19 cellular contexts compared by ENCODE assay signal in genomic region chr2:23556929-23557328, GRCh38.
DNase-seq lines count a peak whose midpoint lies in the region; TF ChIP-seq lines count a peak whose summit lies in the region.
"Had no signal": no experiment of that assay in that cellular context is flagged by ENCODE, and none has a peak within 500 bp of the region (broad histone marks: within the 10 kb centered on the region; RNA-seq: fewer than 3 reads in every experiment).

No MANE protein-coding gene starts in this region.

- H3K36me3 ChIP-seq in sigmoid colon: no peaks in the 10 kb centered on the region
- no peaks in the 10 kb centered on the region for H3K36me3 ChIP-seq in neural progenitor cell
- H3K36me3 ChIP-seq in Caco-2 (ENCODE audit: control insufficient read depth, insufficient read depth, low read length): no peaks in the 10 kb centered on the region
- H3K36me3 ChIP-seq: left lung had no signal

- TF ChIP-seq CTCF in sigmoid colon (IDR thresholded peaks at IDR 0.05) (no peak), neural progenitor cell (IDR thresholded peaks at IDR 0.05) (no peak), Caco-2 (IDR thresholded peaks at IDR 0.05; ENCODE audit: insufficient read depth in 1 of 2, low read depth in 1 of 2, low read length in 1 of 2, severe bottlenecking in 1 of 2, unreplicated experiment in 1 of 2) (no peak)

- WGBS in sigmoid colon, 2 donors: 61 to 78% methylated on average over 9 of the region's 9 CpGs

- H3K4me1 ChIP-seq in sigmoid colon (peaks cover 0 to 43% (median 28%) of the 10 kb centered on the region in 4 donors), neural progenitor cell (no peaks in the 10 kb centered on the region), Caco-2 (no peaks in the 10 kb centered on the region)
- H3K4me1 ChIP-seq: left lung, SJCRH30 had no signal

- H4K20me1 ChIP-seq in neural progenitor cell (ENCODE audit: low read depth): no peaks in the 10 kb centered on the region

- TF ChIP-seq POLR2A in sigmoid colon (IDR thresholded peaks at IDR 0.05): no peak

- H3K27ac ChIP-seq in sigmoid colon: peak overlapping the region in 3 of 4 donors; percentile 27 to 54 (median 49)
- no peak overlapping the region for H3K27ac ChIP-seq in neural progenitor cell
- H3K27ac ChIP-seq: left lung, SJCRH30 had no signal

- intact Hi-C loops in sigmoid colon (cut with DNase I) (no loop called here), Caco-2 (cut with micrococcal nuclease; ENCODE audit: unreplicated experiment) (no loop called here)

- H3K27me3 ChIP-seq in sigmoid colon (no peaks in the 10 kb centered on the region), neural progenitor cell (no peaks in the 10 kb centered on the region), Caco-2 (replicated peaks; ENCODE audit: control insufficient read depth, insufficient read depth, low read length) (no peaks in the 10 kb centered on the region; the same call in 1 of the 2 replicates)
- H3K27me3 ChIP-seq: left lung, SJCRH30 had no signal

- DNase-seq in NCI-H1417 (lab: John Stamatoyannopoulos, UW) (peak in 2 of 3 experiments; percentile 20 to 58), NCI-H1417 treated with DMSO at 0.1 percent for 48 hours (lab: John Stamatoyannopoulos, UW) (no peak), NCI-H128 (lab: John Stamatoyannopoulos, UW; ENCODE audit: unreplicated experiment) (peak; percentile 44), NCI-H774 (lab: John Stamatoyannopoulos, UW) (peak; percentile 25), sigmoid colon (no peak), neural progenitor cell (ENCODE audit: low spot score) (no peak), Caco-2 (no peak), HEK293T (ENCODE audit: extremely low spot score) (no peak)
- DNase-seq: 8988T; activated CD4-positive, alpha-beta T cell treated with anti-CD3 and anti-CD28 coated beads, Interleukin-2, amount 10 ng/mL, durations not matched to agents 24 days and 14 days; activated CD8-positive, alpha-beta memory T cell treated with anti-CD3 and anti-CD28 coated beads, Interleukin-2, amount 50 U/mL, for 48 hours; activated effector memory CD4-positive, alpha-beta T cell treated with anti-CD3 and anti-CD28 coated beads, Interleukin-2, amount 50 U/mL, for 16 hours; head of caudate nucleus; left lung; NCI-H1694 treated with DMSO at 0.1 percent for 48 hours; OCI-M1; SJCRH30 had no signal

- H3K4me3 ChIP-seq in sigmoid colon (no peak overlapping the region), neural progenitor cell (no peak overlapping the region), Caco-2 (ENCODE audit: low read depth, low read length) (no peak overlapping the region)
- H3K4me3 ChIP-seq: left lung, SJCRH30 had no signal

- POLR2A ChIA-PET in Caco-2 (lab: Charles Lee): no interaction called here
- POLR2A ChIA-PET in HEK293T (lab: Yijun Ruan, JAX): no interaction called here

- TF ChIP-seq EP300 in sigmoid colon (IDR thresholded peaks at IDR 0.05): no peak

- H3K9me3 Mint-ChIP-seq in neural progenitor cell: no peaks in the 10 kb centered on the region
- H3K9me3 Mint-ChIP-seq in Caco-2 (ENCODE audit: unreplicated experiment): no peaks in the 10 kb centered on the region
- H3K9me3 Mint-ChIP-seq: activated CD4-positive, alpha-beta T cell treated with anti-CD3 and anti-CD28 coated beads, Interleukin-2, amount 10 ng/mL, durations not matched to agents 24 days and 14 days; dendritic cell treated with granulocyte-macrophage colony-stimulating factor and Interleukin-4, amounts not matched to agents 40 ng/mL and 50 ng/mL, for 4 days; T-helper 1 cell treated with Interleukin-12 subunit alpha and Interleukin-12 subunit beta and Interleukin-4 antibody, amounts not matched to agents 30 μg/mL and 1 μg/mL, for 36 hours had no signal

- no peak overlapping the region for H3K4me2 ChIP-seq in neural progenitor cell

- H3F3A ChIP-seq in neural progenitor cell (ENCODE audit: low read depth): no peaks in the 10 kb centered on the region

- no TSS peak for BruUV-seq in Caco-2 (replicated peaks; lab: Mats Ljungman, UMichigan)

- no peak overlapping the region for H3K9ac ChIP-seq in neural progenitor cell

- no peak overlapping the region for H3K4me3 Mint-ChIP-seq in neural progenitor cell
- H3K4me3 Mint-ChIP-seq in Caco-2 (ENCODE audit: unreplicated experiment): no peak overlapping the region
- H3K4me3 Mint-ChIP-seq: activated CD4-positive, alpha-beta T cell treated with anti-CD3 and anti-CD28 coated beads, Interleukin-2, amount 10 ng/mL, durations not matched to agents 24 days and 14 days; dendritic cell treated with granulocyte-macrophage colony-stimulating factor and Interleukin-4, amounts not matched to agents 40 ng/mL and 50 ng/mL, for 4 days; T-helper 1 cell treated with Interleukin-12 subunit alpha and Interleukin-12 subunit beta and Interleukin-4 antibody, amounts not matched to agents 30 μg/mL and 1 μg/mL, for 36 hours had no signal

- H3K27ac Mint-ChIP-seq in neural progenitor cell (no peak overlapping the region), Caco-2 (ENCODE audit: unreplicated experiment) (no peak overlapping the region)
- H3K27ac Mint-ChIP-seq: activated CD4-positive, alpha-beta T cell treated with anti-CD3 and anti-CD28 coated beads, Interleukin-2, amount 10 ng/mL, durations not matched to agents 24 days and 14 days; dendritic cell treated with granulocyte-macrophage colony-stimulating factor and Interleukin-4, amounts not matched to agents 40 ng/mL and 50 ng/mL, for 4 days; T-helper 1 cell treated with Interleukin-12 subunit alpha and Interleukin-12 subunit beta and Interleukin-4 antibody, amounts not matched to agents 30 μg/mL and 1 μg/mL, for 36 hours had no signal

- H3K27me3 Mint-ChIP-seq in neural progenitor cell (ENCODE audit: insufficient read depth, low read depth) (peaks cover 3% of the 10 kb centered on the region), Caco-2 (ENCODE audit: insufficient read depth, unreplicated experiment) (peaks cover 11% of the 10 kb centered on the region)
- H3K27me3 Mint-ChIP-seq: activated CD4-positive, alpha-beta T cell treated with anti-CD3 and anti-CD28 coated beads, Interleukin-2, amount 10 ng/mL, durations not matched to agents 24 days and 14 days had no signal

- H3K9me3 ChIP-seq in sigmoid colon (no peaks in the 10 kb centered on the region), neural progenitor cell (ENCODE audit: low read depth) (no peaks in the 10 kb centered on the region), Caco-2 (no peaks in the 10 kb centered on the region)
- H3K9me3 ChIP-seq: left lung, SJCRH30 had no signal

- H3K79me2 ChIP-seq in neural progenitor cell (ENCODE audit: low read depth): no peaks in the 10 kb centered on the region

- H3K4me1 Mint-ChIP-seq in neural progenitor cell (peaks cover 28% of the 10 kb centered on the region), Caco-2 (ENCODE audit: low read depth, unreplicated experiment) (no peaks in the 10 kb centered on the region)

- peaks cover 2% of the 10 kb centered on the region for H3K36me3 Mint-ChIP-seq in neural progenitor cell
- H3K36me3 Mint-ChIP-seq in Caco-2 (ENCODE audit: insufficient read depth, unreplicated experiment): no peaks in the 10 kb centered on the region

- no peak overlapping the region for H2AFZ ChIP-seq in neural progenitor cell (replicated peaks)

- CTCF ChIA-PET in Caco-2 (lab: Charles Lee): interaction anchor here (0.6 kb wide), 1 partner anchor 680 kb away, joined by 4 read pairs; no protein-coding TSS in a partner anchor
- CTCF ChIA-PET in HEK293T (lab: Yijun Ruan, JAX): no interaction called here

TF ChIP-seq in HEK293T, 16 proteins besides CTCF, POLR2A, EP300 and RAD21:
- TF ChIP-seq HDGF (IDR thresholded peaks at IDR 0.05; ENCODE audit: borderline replicate concordance) (no peak), SUZ12 (IDR thresholded peaks at IDR 0.05) (no peak), ZNF384 (IDR thresholded peaks at IDR 0.05) (no peak), PKNOX1 (IDR thresholded peaks at IDR 0.05) (no peak), FOXM1 (IDR thresholded peaks at IDR 0.05; ENCODE audit: borderline replicate concordance) (no peak)

Comparison
In these comparisons a context has a peak if more than half of its experiments do, and no peak if none do; other contexts are left out.
1. DNase-seq: peak in NCI-H1417 (2 of 3), NCI-H128 (single experiment) and NCI-H774 (single experiment); none in NCI-H1417 treated with DMSO at 0.1 percent for 48 hours (single experiment), sigmoid colon (single experiment), neural progenitor cell (single experiment), Caco-2 (0 of 2) and HEK293T (single experiment).